ENCODE assay signal across 10 cellular contexts in the genomic region with DNA sequence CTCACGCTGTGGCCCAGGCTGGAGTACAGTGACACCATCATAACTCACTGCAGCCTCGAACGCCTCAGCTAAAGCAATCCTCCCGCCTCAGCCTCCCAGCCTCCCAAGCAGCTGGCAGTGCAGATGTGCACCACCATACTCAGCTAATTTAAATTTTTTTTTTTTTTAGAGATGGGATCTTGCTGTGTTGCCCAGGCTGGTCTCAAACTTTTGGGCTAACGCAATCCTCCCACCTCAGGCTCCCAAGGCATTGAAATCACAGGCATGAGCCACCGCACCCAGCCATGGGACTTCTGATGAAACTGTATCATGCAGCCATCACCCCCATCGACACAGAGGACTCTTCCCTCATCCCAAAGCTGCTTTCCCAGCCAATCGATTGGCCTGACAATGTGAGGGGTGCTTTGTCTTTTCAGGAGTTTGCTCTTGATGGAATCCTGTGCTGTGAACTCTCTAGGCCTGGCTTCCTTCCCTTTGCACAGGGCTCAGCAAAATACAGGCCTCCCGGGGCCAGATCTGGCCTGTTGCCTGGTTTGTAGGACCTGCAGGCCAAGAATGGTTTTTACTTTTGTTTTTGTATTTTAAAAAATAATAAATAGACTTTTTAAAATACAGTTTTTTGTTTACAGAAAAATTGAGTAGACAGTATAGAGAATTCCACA. TPM values are rescaled to one million over a fixed set of nuclear protein-coding genes. Genes with fewer than 3 reads are reported as not detected.
A peak's percentile ranks its signal among the peaks of the same experiment; 100 is the strongest.
DNase-seq lines count a peak whose midpoint lies in the region; ATAC-seq, FAIRE-seq and TF ChIP-seq lines count a peak whose summit lies in the region.
"Had no signal": no experiment of that assay in that cellular context is flagged by ENCODE, and none has a peak within 500 bp of the region (broad histone marks: within the 10 kb centered on the region; RNA-seq: fewer than 3 reads in every experiment).

No MANE protein-coding gene starts in this region.

- peaks cover 26% of the 10 kb centered on the region for H3K4me1 Mint-ChIP-seq in MCF 10A (ENCODE audit: insufficient read depth, unreplicated experiment)

- no peak for ATAC-seq in GM21526 (IDR thresholded peaks at IDR 0.05; ENCODE audit: low FRiP score, unreplicated experiment)
- ATAC-seq in HG02884 (IDR thresholded peaks at IDR 0.05; ENCODE audit: unreplicated experiment) = no peak

- no peaks in the 10 kb centered on the region for H3K27me3 Mint-ChIP-seq in MCF 10A (ENCODE audit: insufficient read depth, unreplicated experiment)
- H3K27me3 Mint-ChIP-seq: activated T-cell treated with anti-CD3 and anti-CD28 coated beads, Interleukin-2, amount 50 U/mL, for 24 hours had no signal

- POLR2A ChIA-PET in MCF 10A (lab: Yijun Ruan, JAX) = interaction anchor here (0.6 to 1.4 kb wide), 5 partner anchors 9 to 120 kb away, joined by 3 to 5 read pairs (median 3); no protein-coding TSS in a partner anchor

- TF ChIP-seq CTCF in breast epithelium (IDR thresholded peaks at IDR 0.05) = no peak
- no peak for TF ChIP-seq CTCF in MCF 10A (IDR thresholded peaks at IDR 0.05; ENCODE audit: unreplicated experiment)

- CTCF ChIA-PET in MCF 10A (lab: Yijun Ruan, JAX) = interaction anchor here (0.6 kb wide), 1 partner anchor 172 kb away, joined by 3 read pairs; no protein-coding TSS in a partner anchor

- no peak overlapping the region for H3K27ac Mint-ChIP-seq in MCF 10A (ENCODE audit: low read depth, unreplicated experiment)
- H3K27ac Mint-ChIP-seq: activated T-cell treated with anti-CD3 and anti-CD28 coated beads, Interleukin-2, amount 50 U/mL, for 24 hours had no signal

- peak; percentile 51 for FAIRE-seq in endometrium (lab: Jason Lieb, UNC)
- FAIRE-seq: GM12892 had no signal

- TF ChIP-seq POLR2A in breast epithelium (IDR thresholded peaks at IDR 0.05) = no peak

- no peaks in the 10 kb centered on the region for H3K36me3 ChIP-seq in breast epithelium
- H3K36me3 ChIP-seq in mucosa of rectum (ENCODE audit: control insufficient read depth in 2 of 2, insufficient read depth in 2 of 2, low read length in 2 of 2) = no peaks in the 10 kb centered on the region

- no peaks in the 10 kb centered on the region for H3K9me3 Mint-ChIP-seq in MCF 10A (ENCODE audit: unreplicated experiment)
- H3K9me3 Mint-ChIP-seq: activated T-cell treated with anti-CD3 and anti-CD28 coated beads, Interleukin-2, amount 50 U/mL, for 24 hours had no signal

- peak overlapping the region; percentile 32 to 39 for H3K9ac ChIP-seq in mucosa of rectum (ENCODE audit: low read depth in 1 of 2, low read length in 2 of 2)

- H3K4me3 Mint-ChIP-seq in MCF 10A (ENCODE audit: unreplicated experiment) = no peak overlapping the region
- H3K4me3 Mint-ChIP-seq: activated T-cell treated with anti-CD3 and anti-CD28 coated beads, Interleukin-2, amount 50 U/mL, for 24 hours had no signal

- H3K4me3 ChIP-seq in breast epithelium = no peak overlapping the region
- H3K4me3 ChIP-seq in mucosa of rectum (ENCODE audit: low read length in 2 of 2) = peak overlapping the region in 1 of 2 donors; percentile 26

- H3K36me3 Mint-ChIP-seq in MCF 10A (ENCODE audit: insufficient read depth, unreplicated experiment) = no peaks in the 10 kb centered on the region

- peak overlapping the region; percentile 50 to 92 for H3K27ac ChIP-seq in breast epithelium
- H3K27ac ChIP-seq in mucosa of rectum (ENCODE audit: low read depth in 2 of 2, low read length in 2 of 2) = peak overlapping the region; percentile 48 to 80

- H3K27me3 ChIP-seq in breast epithelium (no peaks in the 10 kb centered on the region), mucosa of rectum (ENCODE audit: control insufficient read depth in 2 of 2, insufficient read depth in 2 of 2, low read length in 2 of 2) (no peaks in the 10 kb centered on the region)

- peaks cover 1 to 4% of the 10 kb centered on the region in 2 donors for H3K4me1 ChIP-seq in breast epithelium
- peaks cover 13 to 21% of the 10 kb centered on the region in 2 donors for H3K4me1 ChIP-seq in mucosa of rectum (ENCODE audit: control insufficient read depth in 2 of 2, insufficient read depth in 2 of 2, low read length in 2 of 2)

- BruUV-seq in MCF 10A (replicated peaks; lab: Mats Ljungman, UMichigan) = no TSS peak

- peak in 1 of 2 donors; percentile 47 for DNase-seq in breast epithelium (ENCODE audit: low spot score in 2 of 2)
- DNase-seq in MCF 10A (ENCODE audit: unreplicated experiment) = no peak
- DNase-seq in NCI-H1417 treated with DMSO at 0.1 percent for 48 hours (lab: John Stamatoyannopoulos, UW) = no peak
- no peak for DNase-seq in putamen (ENCODE audit: low spot score)
- DNase-seq: activated T-cell treated with anti-CD3 and anti-CD28 coated beads, Interleukin-2, amount 50 U/mL, for 24 hours had no signal

- no peaks in the 10 kb centered on the region for H3K9me3 ChIP-seq in breast epithelium
- H3K9me3 ChIP-seq in mucosa of rectum (ENCODE audit: control insufficient read depth in 2 of 2, low read length in 2 of 2) = no peaks in the 10 kb centered on the region

- intact Hi-C loops in breast epithelium (cut with DNase I; ENCODE audit: low total_unique reads) (no loop called here), MCF 10A (cut with micrococcal nuclease) (no loop called here)

RNA-seq across cellular contexts. Expression of a gene that starts 59.6 kb away (rescaled TPM):
- total RNA-seq in breast epithelium (10 to 100 TPM; 58.4 to 83.9 (median 71.7) TPM), MCF 10A (2022) (145 and 177 TPM in 2 replicates)
